ENCODE assay signal across 8 cellular contexts in the genomic region with DNA sequence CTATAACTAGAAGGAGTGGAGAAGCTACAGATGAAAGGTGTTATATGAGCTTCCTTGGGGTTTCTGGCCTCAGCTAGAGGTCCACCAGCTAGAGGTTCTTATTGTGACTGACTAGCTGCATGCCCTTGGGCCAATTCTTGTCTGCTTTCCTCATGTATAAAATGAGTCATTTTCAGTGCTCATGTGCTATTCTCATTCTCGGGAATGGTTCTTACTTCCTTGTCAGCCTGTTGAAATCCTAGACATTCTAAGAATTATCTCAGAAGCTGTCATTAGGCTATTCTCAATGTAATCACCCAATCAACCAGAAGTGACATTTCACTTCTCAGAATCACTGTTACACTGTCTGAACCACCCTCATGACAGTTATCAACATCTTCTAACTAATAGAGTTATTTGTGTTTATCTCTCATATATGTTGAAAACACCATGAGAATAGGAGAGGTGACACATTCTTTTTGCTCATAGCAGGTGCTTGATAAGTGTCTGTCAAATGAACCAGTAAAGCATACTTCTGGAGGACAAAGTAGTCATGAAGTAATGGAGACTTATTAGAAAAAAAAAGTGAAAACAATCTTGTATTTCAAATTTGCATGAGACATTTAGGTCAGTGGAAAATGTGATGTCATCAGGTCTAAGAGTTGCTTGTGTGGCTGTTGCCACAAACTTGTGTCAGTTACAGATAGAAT.
A peak's percentile ranks its signal among the peaks of the same experiment; 100 is the strongest.
DNase-seq lines count a peak whose midpoint lies in the region; ATAC-seq and TF ChIP-seq lines count a peak whose summit lies in the region.

No MANE protein-coding gene starts in this region.

- H3K4me3 ChIP-seq in AG09309 (ENCODE audit: control insufficient read depth, low read depth, low read length) (no peak overlapping the region), upper lobe of right lung (no peak overlapping the region)

- DNase-seq in AG09309 (ENCODE audit: low read depth) (peak; percentile 70), T-cell (peak in 1 of 34 experiments; percentile 10), germinal center (ENCODE audit: low spot score) (peak; percentile 3), upper lobe of right lung (no peak), AG08396 (ENCODE audit: low spot score) (no peak), GDM1 (lab: John Stamatoyannopoulos, UW) (no peak)

- POLR2A ChIA-PET in T-cell (lab: Charles Lee): interaction anchor here (0.5 to 1.0 kb wide), 2 partner anchors 123 to 1915 kb away, joined by 3 to 5 read pairs; a partner anchor contains a TSS

- no peaks in the 10 kb centered on the region for H3K36me3 ChIP-seq in upper lobe of right lung

- H3K4me1 Mint-ChIP-seq in T-cell: peaks cover 0 to 10% (median 8%) of the 10 kb centered on the region in 3 donors

- CTCF ChIA-PET in T-cell (lab: Charles Lee): interaction anchor here (0.6 to 1.1 kb wide), 5 partner anchors 121 to 502 kb away, joined by 3 to 4 read pairs (median 3); a partner anchor contains a TSS

- H3K9me3 ChIP-seq in upper lobe of right lung: no peaks in the 10 kb centered on the region

- peaks cover 7% of the 10 kb centered on the region for H3K4me1 ChIP-seq in upper lobe of right lung

- TF ChIP-seq CTCF in AG09309 (IDR thresholded peaks at IDR 0.05; ENCODE audit: control insufficient read depth, insufficient read depth, low read depth, low read length, missing control alignments) (no peak), upper lobe of right lung (IDR thresholded peaks at IDR 0.05) (no peak)

- no peak overlapping the region for H3K4me3 Mint-ChIP-seq in T-cell

- no peaks in the 10 kb centered on the region for H3K36me3 Mint-ChIP-seq in T-cell

- no peaks in the 10 kb centered on the region for H3K27me3 ChIP-seq in upper lobe of right lung

- ATAC-seq in GM18861 (IDR thresholded peaks at IDR 0.05; ENCODE audit: unreplicated experiment) (peak; percentile 63), HG02973 (IDR thresholded peaks at IDR 0.05; ENCODE audit: unreplicated experiment) (peak; percentile 93), T-cell (replicated peaks in 1 of 4) (peak; percentile 55 to 83 (median 77)), upper lobe of right lung (peak; percentile 79)

- H3K9me3 Mint-ChIP-seq in T-cell: no peaks in the 10 kb centered on the region

- no peak overlapping the region for H3K27ac Mint-ChIP-seq in T-cell

- intact Hi-C loops in upper lobe of right lung (cut with DNase I): no loop called here

- H3K27ac ChIP-seq in upper lobe of right lung: peak overlapping the region; percentile 68

- H3K27me3 Mint-ChIP-seq in T-cell: no peaks in the 10 kb centered on the region

Comparison
In these comparisons a context has a peak if more than half of its experiments do, and no peak if none do; other contexts are left out.
1. DNase-seq: peak in AG09309 (single experiment) and germinal center (single experiment); none in upper lobe of right lung (single experiment), AG08396 (single experiment) and GDM1 (single experiment).
2. Peak in every context shown above with its lines, with median percentiles within 50 percentile points of each other: ATAC-seq.